37 cellular contexts compared by ENCODE assay signal in the genomic region with DNA sequence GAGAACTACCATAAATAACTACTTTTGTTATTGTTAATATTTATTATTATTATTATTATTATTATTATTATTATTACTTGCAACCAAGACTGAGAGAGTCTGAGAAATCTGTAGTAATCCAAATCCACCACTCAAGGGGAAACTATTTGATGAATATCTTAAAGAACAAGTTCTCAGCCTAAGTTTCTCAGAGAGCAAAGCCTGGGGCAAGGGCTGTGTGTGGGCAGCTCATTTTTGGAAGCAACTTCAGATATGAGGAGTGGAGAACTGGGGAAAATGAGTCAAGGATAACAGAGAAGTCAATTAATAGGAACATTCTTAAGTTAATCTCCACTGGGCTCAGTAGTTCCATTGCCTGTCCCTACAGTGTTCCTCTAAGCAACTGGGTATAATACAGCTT. TPM values are rescaled to one million over a fixed set of nuclear protein-coding genes. Genes with fewer than 3 reads are reported as not detected.
"Had no signal": no experiment of that assay in that cellular context is flagged by ENCODE, and none has a peak within 500 bp of the region (broad histone marks: within the 10 kb centered on the region; RNA-seq: fewer than 3 reads in every experiment).

No MANE protein-coding gene starts in this region.

- H3K27ac ChIP-seq: adrenal gland, ascending aorta, body of pancreas, brain microvascular endothelial cell, breast epithelium, cardiac muscle cell had no signal

- H3K4me3 ChIP-seq: adrenal gland, ascending aorta, body of pancreas, breast epithelium, cardiac muscle cell had no signal

- FAIRE-seq: astrocyte, bronchial epithelial cell had no signal

- H3K27me3 ChIP-seq: adrenal gland, ascending aorta, body of pancreas, brain microvascular endothelial cell, breast epithelium, cardiac muscle cell had no signal

- H3K9me3 ChIP-seq: adrenal gland, ascending aorta, body of pancreas, breast epithelium had no signal

- DNase-seq: activated effector memory CD4-positive, alpha-beta T cell treated with anti-CD3 and anti-CD28 coated beads, Interleukin-2, amount 50 U/mL, for 16 hours; activated effector memory CD4-positive, alpha-beta T cell treated with Interleukin-2 at 50 U/mL for 16 hours; activated gamma-delta T cell; activated gamma-delta T cell treated with Interleukin-2 at 50 U/mL for 16 hours; activated naive CD4-positive, alpha-beta T cell; activated naive CD4-positive, alpha-beta T cell treated with anti-CD3 and anti-CD28 coated beads for 36 hours; activated naive CD4-positive, alpha-beta T cell treated with anti-CD3 and anti-CD28 coated beads, Interleukin-2, amount 10 ng/mL, durations not matched to agents 7 days and 5 days; activated naive CD4-positive, alpha-beta T cell treated with anti-CD3 and anti-CD28 coated beads, Interleukin-2, amount 50 U/mL, for 16 hours; activated naive CD4-positive, alpha-beta T cell treated with Interleukin-2 at 50 U/mL for 16 hours; activated naive CD8-positive, alpha-beta T cell treated with anti-CD3 and anti-CD28 coated beads for 36 hours; activated naive CD8-positive, alpha-beta T cell treated with anti-CD3 and anti-CD28 coated beads, Interleukin-2, amount 10 ng/mL, durations not matched to agents 7 days and 5 days; activated naive CD8-positive, alpha-beta T cell treated with anti-CD3 and anti-CD28 coated beads, Interleukin-2, amount 50 U/mL, for 24 hours; activated T-cell treated with anti-CD3 and anti-CD28 coated beads, Interleukin-2, amount 50 U/mL, for 1 hour; activated T-cell treated with anti-CD3 and anti-CD28 coated beads, Interleukin-2, amount 50 U/mL, for 24 hours; activated T-cell treated with anti-CD3 and anti-CD28 coated beads, Interleukin-2, amount 50 U/mL, for 4 hours; activated T-cell treated with anti-CD3 and anti-CD28 coated beads, Interleukin-2, amount 50 U/mL, for 48 hours; activated T-cell treated with anti-CD3 and anti-CD28 coated beads, Interleukin-2, amount 50 U/mL, for 72 hours; adrenal gland; amniotic stem cell; amygdala; anterior cingulate cortex; aorta; body of pancreas; brain microvascular endothelial cell; caudate nucleus; central memory CD4-positive, alpha-beta T cell; cerebellar nuclear complex had no signal

- ATAC-seq: activated naive CD4-positive, alpha-beta T cell treated with anti-CD3 and anti-CD28 coated beads, Interleukin-2, amount 50 U/mL, for 72 hours; activated naive CD8-positive, alpha-beta T cell treated with anti-CD3 and anti-CD28 coated beads, Interleukin-2, amount 50 U/mL, for 24 hours; activated T-cell treated with anti-CD3 and anti-CD28 coated beads, Interleukin-2, amount 50 U/mL, for 4 hours; activated T-cell treated with anti-CD3 and anti-CD28 coated beads, Interleukin-2, amount 50 U/mL, for 72 hours; activated T-helper 17 cell treated with anti-CD3 and anti-CD28 coated beads, Interleukin-2, amount 50 U/mL, for 72 hours; body of pancreas had no signal

- H3K36me3 ChIP-seq: adrenal gland, ascending aorta, brain microvascular endothelial cell, breast epithelium, cardiac muscle cell had no signal

- H3K4me1 ChIP-seq: ascending aorta, body of pancreas, breast epithelium had no signal

RNA-seq across cellular contexts. Expression of gene KCNJ16, which starts 57.1 kb away (rescaled TPM):
- total RNA-seq: activated naive CD4-positive, alpha-beta T cell treated with anti-CD3 and anti-CD28 coated beads for 36 hours; activated naive CD4-positive, alpha-beta T cell treated with anti-CD3 and anti-CD28 coated beads, Interleukin-2, amount 50 U/mL, for 72 hours; activated naive CD8-positive, alpha-beta T cell treated with anti-CD3 and anti-CD28 coated beads for 36 hours; activated naive CD8-positive, alpha-beta T cell treated with anti-CD3 and anti-CD28 coated beads, Interleukin-2, amount 10 ng/mL, durations not matched to agents 7 days and 5 days; activated T-cell treated with anti-CD3 and anti-CD28 coated beads, Interleukin-2, amount 50 U/mL, for 4 hours; activated T-cell treated with anti-CD3 and anti-CD28 coated beads, Interleukin-2, amount 50 U/mL, for 72 hours; activated T-helper 1 cell treated with anti-CD3 and anti-CD28 coated beads, Interleukin-12 subunit alpha, Interleukin-12 subunit beta, Interleukin-2, Interleukin-4 antibody, amounts not matched to agents 30 ng/mL and 10 ng/mL and 1 ng/mL, durations not matched to agents 14 hours and 24 hours and 36 hours; activated T-helper 17 cell treated with anti-CD3 and anti-CD28 coated beads, Interleukin-2, amount 50 U/mL, for 72 hours; activated T-helper 2 cell treated with anti-CD3 and anti-CD28 coated beads, Interferon-gamma antibody, Interleukin-2, Interleukin-4, amounts not matched to agents 10 μg/mL and 5 μg/mL and 100 μg/mL, durations not matched to agents 14 hours and 24 hours and 36 hours; ascending aorta; bronchial epithelial cell; cardiac muscle cell; cardiac septum had no signal
- polyA plus RNA-seq: aorta, cardiac muscle cell had no signal
